ENCODE assay signal across 16 cellular contexts in the genomic region with DNA sequence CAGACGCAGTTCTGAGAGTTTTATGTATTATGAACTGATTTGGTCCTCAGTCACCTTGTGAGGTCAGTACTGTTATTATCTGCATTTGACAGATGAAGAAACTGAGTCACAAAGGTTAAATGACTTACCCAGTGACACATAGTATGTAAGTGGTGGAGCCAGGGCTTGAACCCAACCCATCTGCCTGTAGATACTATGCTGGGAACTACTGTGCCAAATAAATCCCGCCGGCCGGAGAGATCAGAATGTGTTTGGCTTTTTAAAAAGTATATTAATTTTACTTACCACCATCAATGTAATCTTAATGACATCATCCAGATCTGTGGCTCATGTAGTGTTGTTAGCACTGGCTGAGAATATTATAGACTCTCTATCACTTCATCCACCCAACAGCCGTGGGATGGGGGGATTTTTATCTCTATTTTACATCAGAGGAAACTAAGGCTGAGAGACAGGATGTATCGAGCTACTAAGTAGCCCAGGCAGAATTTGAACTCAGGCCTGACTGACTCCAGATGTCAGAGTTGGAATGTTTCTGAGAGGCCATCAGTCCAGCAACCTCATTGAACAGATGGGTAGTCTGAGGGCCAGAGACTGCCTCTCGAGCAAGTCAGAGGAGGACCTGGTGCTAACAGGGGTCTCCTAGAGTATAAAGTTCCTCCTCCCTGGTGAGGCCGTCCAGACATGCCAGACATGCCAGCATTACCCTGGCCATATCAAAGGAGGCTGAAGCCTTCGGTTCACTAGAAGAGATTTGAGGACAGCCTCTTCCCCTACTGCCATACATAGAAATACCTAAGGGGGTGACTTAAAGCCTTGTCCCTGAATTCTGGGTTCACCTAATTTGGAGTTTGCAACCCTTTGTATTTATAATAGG.
DNase-seq lines count a peak whose midpoint lies in the region; ATAC-seq and TF ChIP-seq lines count a peak whose summit lies in the region.
"Had no signal": no experiment of that assay in that cellular context is flagged by ENCODE, and none has a peak within 500 bp of the region (broad histone marks: within the 10 kb centered on the region; RNA-seq: fewer than 3 reads in every experiment).

No MANE protein-coding gene starts in this region.

- H3K27me3 Mint-ChIP-seq in Calu3 (ENCODE audit: unreplicated experiment): no peaks in the 10 kb centered on the region
- H3K27me3 Mint-ChIP-seq: CD4-positive, alpha-beta T cell had no signal

- H3K4me1 ChIP-seq in smooth muscle cell (ENCODE audit: low read depth): peaks cover 5% of the 10 kb centered on the region
- H3K4me1 ChIP-seq: parathyroid adenoma had no signal

- H4K20me1 ChIP-seq in smooth muscle cell (ENCODE audit: low read depth): peaks cover 67% of the 10 kb centered on the region

- H3F3A ChIP-seq in smooth muscle cell (ENCODE audit: low read depth): peaks cover 6% of the 10 kb centered on the region

- H3K36me3 ChIP-seq in smooth muscle cell (ENCODE audit: low read depth): no peaks in the 10 kb centered on the region

- TF ChIP-seq CTCF in Calu3 (IDR thresholded peaks at IDR 0.05; ENCODE audit: unreplicated experiment) (no peak), VCaP (conservative IDR thresholded peaks at IDR 0.05) (no peak), smooth muscle cell (IDR thresholded peaks at IDR 0.05; ENCODE audit: borderline replicate concordance, insufficient read depth, poor library complexity, severe bottlenecking) (no peak)

- H2AFZ ChIP-seq in smooth muscle cell (ENCODE audit: low read depth): no peak overlapping the region
- H2AFZ ChIP-seq: parathyroid adenoma had no signal

- no TSS peak for BruUV-seq in Calu3 (replicated peaks; lab: Mats Ljungman, UMichigan)

- no peak for DNase-seq in Calu3
- DNase-seq in iris pigment epithelial cell (ENCODE audit: low read depth): peak; percentile 34
- DNase-seq in smooth muscle cell (lab: John Stamatoyannopoulos, UW; ENCODE audit: unreplicated experiment): no peak
- no peak for DNase-seq in SIG-M5 (lab: John Stamatoyannopoulos, UW)
- no peak for DNase-seq in NCI-H1092 (lab: John Stamatoyannopoulos, UW)
- DNase-seq: activated naive CD4-positive, alpha-beta T cell treated with anti-CD3 and anti-CD28 coated beads for 36 hours; CD4-positive, alpha-beta T cell; cerebellar nuclear complex; Karpas-422; NCI-H774 had no signal

- CTCF ChIA-PET in Calu3 (lab: Charles Lee): interaction anchor here (0.6 kb wide), 1 partner anchor 19 kb away, joined by 9 read pairs; no protein-coding TSS in a partner anchor

- ATAC-seq in GM21723 (IDR thresholded peaks at IDR 0.05; ENCODE audit: unreplicated experiment) (no peak), GM19351 (IDR thresholded peaks at IDR 0.05; ENCODE audit: unreplicated experiment) (no peak)
- ATAC-seq: esophagus mucosa had no signal

- intact Hi-C loops in Calu3 (cut with micrococcal nuclease; ENCODE audit: unreplicated experiment): no loop called here

- H3K27ac Mint-ChIP-seq in Calu3 (ENCODE audit: unreplicated experiment): peak overlapping the region; percentile 66
- H3K27ac Mint-ChIP-seq: activated naive CD4-positive, alpha-beta T cell treated with anti-CD3 and anti-CD28 coated beads for 36 hours; CD4-positive, alpha-beta T cell; memory B cell had no signal

- H3K9me3 ChIP-seq in smooth muscle cell (replicated peaks; ENCODE audit: low read depth): no peaks in the 10 kb centered on the region

- H3K4me3 ChIP-seq in smooth muscle cell: no peak overlapping the region

- H3K27me3 ChIP-seq in smooth muscle cell (ENCODE audit: low read depth): no peaks in the 10 kb centered on the region

- H3K9ac ChIP-seq in smooth muscle cell (ENCODE audit: low read depth): no peak overlapping the region
- H3K9ac ChIP-seq: parathyroid adenoma had no signal

- H3K4me1 Mint-ChIP-seq in Calu3 (ENCODE audit: low read depth, unreplicated experiment): peaks cover 23% of the 10 kb centered on the region

- H3K9me3 Mint-ChIP-seq in Calu3 (ENCODE audit: low read depth, unreplicated experiment): no peaks in the 10 kb centered on the region
- H3K9me3 Mint-ChIP-seq: activated naive CD4-positive, alpha-beta T cell treated with anti-CD3 and anti-CD28 coated beads for 36 hours; CD4-positive, alpha-beta T cell; memory B cell had no signal

- H3K4me3 Mint-ChIP-seq in Calu3 (ENCODE audit: low read depth, unreplicated experiment): peak overlapping the region; percentile 19
- H3K4me3 Mint-ChIP-seq: activated naive CD4-positive, alpha-beta T cell treated with anti-CD3 and anti-CD28 coated beads for 36 hours; CD4-positive, alpha-beta T cell; memory B cell had no signal

- peaks cover 21% of the 10 kb centered on the region for H3K79me2 ChIP-seq in smooth muscle cell (ENCODE audit: low read depth)
- H3K79me2 ChIP-seq: parathyroid adenoma had no signal

- 83% methylated on average over 9 of the region's 9 CpGs for WGBS in smooth muscle cell (ENCODE audit: low lambda C conversion rate)

- peak overlapping the region; percentile 70 for H3K4me2 ChIP-seq in smooth muscle cell

- H3K36me3 Mint-ChIP-seq in Calu3 (ENCODE audit: insufficient read depth, unreplicated experiment): no peaks in the 10 kb centered on the region

- H3K27ac ChIP-seq in VCaP: peak overlapping the region; percentile 28; the same call in 1 of the 2 replicates
- peak overlapping the region; percentile 36 for H3K27ac ChIP-seq in smooth muscle cell (ENCODE audit: low read depth)
- H3K27ac ChIP-seq: parathyroid adenoma had no signal
